Comparison of ENCODE assay signal across 8 cellular contexts in genomic region chr7:76959569-76960397, GRCh38.
A peak's percentile ranks its signal among the peaks of the same experiment; 100 is the strongest.
DNase-seq lines count a peak whose midpoint lies in the region; ATAC-seq, FAIRE-seq and TF ChIP-seq lines count a peak whose summit lies in the region.
"Not testable (repeated sequence)": the region's sequence is repeated elsewhere in the genome, so short reads cannot be mapped to it uniquely, and the experiment has no call there.

No MANE protein-coding gene starts in this region.

- H3K36me3 Mint-ChIP-seq in activated naive CD4-positive, alpha-beta T cell treated with anti-CD3 and anti-CD28 coated beads, Interleukin-2, amount 50 U/mL, for 72 hours, result not testable (repeated sequence)

- peak overlapping the region; percentile 35 for H3K4me3 ChIP-seq in kidney epithelial cell (ENCODE audit: low read depth, low read length)

- ATAC-seq in GM19328 (IDR thresholded peaks at IDR 0.05; ENCODE audit: unreplicated experiment) (peak; percentile 97), GM21786 (IDR thresholded peaks at IDR 0.05; ENCODE audit: unreplicated experiment) (peak; percentile 96), HG03045 (IDR thresholded peaks at IDR 0.05; ENCODE audit: unreplicated experiment) (peak; percentile 97), HG03565 (IDR thresholded peaks at IDR 0.05; ENCODE audit: unreplicated experiment) (peak; percentile 95)
- peak; percentile 100 for ATAC-seq in activated naive CD4-positive, alpha-beta T cell treated with anti-CD3 and anti-CD28 coated beads, Interleukin-2, amount 50 U/mL, for 72 hours

- FAIRE-seq in GM12891 (lab: Jason Lieb, UNC), result peak; percentile 87

- not testable (repeated sequence) for H3K36me3 ChIP-seq in kidney epithelial cell (ENCODE audit: control insufficient read depth, insufficient read depth, low read length)

- not testable (repeated sequence) for DNase-seq in GM12891 (ENCODE audit: insufficient read length, low spot score); activated naive CD4-positive, alpha-beta T cell treated with anti-CD3 and anti-CD28 coated beads, Interleukin-2, amount 50 U/mL, for 72 hours (ENCODE audit: low spot score in 2 of 2); kidney epithelial cell (ENCODE audit: low read depth)
- peak; percentile 7 for DNase-seq in stimulated activated CD4-positive, alpha-beta T cell treated with anti-CD3 and anti-CD28 coated beads, Interleukin-12 subunit alpha, Interleukin-12 subunit beta, amount 100 ng/mL, for 4 hours

- not testable (repeated sequence) for H3K27me3 ChIP-seq in kidney epithelial cell (ENCODE audit: control insufficient read depth, insufficient read depth, low read length)

- TF ChIP-seq CTCF in kidney epithelial cell (IDR thresholded peaks at IDR 0.05; ENCODE audit: insufficient read depth, low read length, poor library complexity, severe bottlenecking), result not testable (repeated sequence)

- H3K9me3 Mint-ChIP-seq in activated naive CD4-positive, alpha-beta T cell treated with anti-CD3 and anti-CD28 coated beads, Interleukin-2, amount 50 U/mL, for 72 hours, result not testable (repeated sequence)

- not testable (repeated sequence) for TF ChIP-seq POLR2A in GM12891 (IDR thresholded peaks at IDR 0.05; ENCODE audit: low read depth, low read length)

- H3K27ac Mint-ChIP-seq in activated naive CD4-positive, alpha-beta T cell treated with anti-CD3 and anti-CD28 coated beads, Interleukin-2, amount 50 U/mL, for 72 hours, result not testable (repeated sequence)
